23 cellular contexts compared by ENCODE assay signal in genomic region chr19:27759896-27760295, GRCh38.
"Had no signal": no experiment of that assay in that cellular context is flagged by ENCODE, and none has a peak within 500 bp of the region (broad histone marks: within the 10 kb centered on the region; RNA-seq: fewer than 3 reads in every experiment).

No MANE protein-coding gene starts in this region.

- H3K27me3 ChIP-seq: breast epithelium, Peyer's patch had no signal

- H3K4me3 ChIP-seq: breast epithelium, Peyer's patch had no signal

- ATAC-seq: activated T-helper 17 cell treated with anti-CD3 and anti-CD28 coated beads, Interleukin-2, amount 50 U/mL, for 72 hours had no signal

- H3K27me3 Mint-ChIP-seq: activated CD4-positive, alpha-beta T cell treated with anti-CD3 and anti-CD28 coated beads, Interleukin-2, amount 10 ng/mL, durations not matched to agents 24 days and 14 days; activated naive CD8-positive, alpha-beta T cell treated with anti-CD3 and anti-CD28 coated beads for 36 hours; activated T-helper 17 cell treated with anti-CD3 and anti-CD28 coated beads, Interleukin-2, amount 50 U/mL, for 72 hours had no signal

- H3K4me1 ChIP-seq: breast epithelium, Peyer's patch had no signal

- H3K4me3 Mint-ChIP-seq: activated CD4-positive, alpha-beta T cell treated with anti-CD3 and anti-CD28 coated beads, Interleukin-2, amount 10 ng/mL, durations not matched to agents 24 days and 14 days; activated naive CD4-positive, alpha-beta T cell treated with anti-CD3 and anti-CD28 coated beads for 36 hours; activated naive CD8-positive, alpha-beta T cell treated with anti-CD3 and anti-CD28 coated beads for 36 hours; activated T-helper 17 cell treated with anti-CD3 and anti-CD28 coated beads, Interleukin-2, amount 50 U/mL, for 72 hours; T-helper 1 cell treated with Interleukin-12 subunit alpha and Interleukin-12 subunit beta and Interleukin-4 antibody, amounts not matched to agents 30 μg/mL and 1 μg/mL, for 36 hours had no signal

- DNase-seq: activated CD4-positive, alpha-beta T cell treated with anti-CD3 and anti-CD28 coated beads, Interleukin-2, amount 10 ng/mL, durations not matched to agents 24 days and 14 days; activated CD4-positive, alpha-beta T cell treated with anti-CD3 and anti-CD28 coated beads, Interleukin-2, amount 50 U/mL, for 48 hours; activated CD4-positive, CD25-positive, alpha-beta regulatory T cell treated with anti-CD3 and anti-CD28 coated beads, Interleukin-2, amount 50 U/mL, for 72 hours; activated gamma-delta T cell; activated naive CD4-positive, alpha-beta T cell treated with anti-CD3 and anti-CD28 coated beads for 36 hours; activated naive CD8-positive, alpha-beta T cell treated with anti-CD3 and anti-CD28 coated beads for 36 hours; activated T-cell treated with anti-CD3 and anti-CD28 coated beads for 4 hours; activated T-cell treated with anti-CD3 and anti-CD28 coated beads, Interleukin-2, amount 50 U/mL, for 48 hours; anterior cingulate cortex; IMR-90; Kasumi-1; KBM-7; NCI-H1105 treated with DMSO at 0.1 percent for 48 hours; NCI-H1436 treated with DMSO at 0.1 percent for 48 hours; NCI-H187; NCI-H2081; NCI-H524; Peyer's patch; SHP77 treated with DMSO at 0.1 percent for 48 hours had no signal

- H3K4me1 Mint-ChIP-seq: activated CD4-positive, alpha-beta T cell treated with anti-CD3 and anti-CD28 coated beads, Interleukin-2, amount 10 ng/mL, durations not matched to agents 24 days and 14 days; activated naive CD8-positive, alpha-beta T cell treated with anti-CD3 and anti-CD28 coated beads for 36 hours; activated T-helper 17 cell treated with anti-CD3 and anti-CD28 coated beads, Interleukin-2, amount 50 U/mL, for 72 hours had no signal

- H3K27ac ChIP-seq: breast epithelium, Peyer's patch, RWPE1 had no signal

- H3K27ac Mint-ChIP-seq: activated CD4-positive, alpha-beta T cell treated with anti-CD3 and anti-CD28 coated beads, Interleukin-2, amount 10 ng/mL, durations not matched to agents 24 days and 14 days; activated naive CD4-positive, alpha-beta T cell treated with anti-CD3 and anti-CD28 coated beads for 36 hours; activated naive CD8-positive, alpha-beta T cell treated with anti-CD3 and anti-CD28 coated beads for 36 hours; activated T-helper 17 cell treated with anti-CD3 and anti-CD28 coated beads, Interleukin-2, amount 50 U/mL, for 72 hours; T-helper 1 cell treated with Interleukin-12 subunit alpha and Interleukin-12 subunit beta and Interleukin-4 antibody, amounts not matched to agents 30 μg/mL and 1 μg/mL, for 36 hours had no signal

- H3K36me3 ChIP-seq: breast epithelium, Peyer's patch had no signal
